ENCODE assay signal across 8 cellular contexts in genomic region chr3:190225186-190225692, GRCh38.
DNase-seq lines count a peak whose midpoint lies in the region; ATAC-seq, FAIRE-seq and TF ChIP-seq lines count a peak whose summit lies in the region.

No MANE protein-coding gene starts in this region.

- H3K4me1 ChIP-seq in KMS-11 (ENCODE audit: low read depth, poor library complexity, severe bottlenecking) (peaks cover 8% of the 10 kb centered on the region), lung (ENCODE audit: control insufficient read depth in 2 of 2, insufficient read depth in 2 of 2, low read length in 2 of 2) (no peaks in the 10 kb centered on the region)

- WGBS in lung, 2 donors: 3 to 7% methylated on average over 2 of the region's 2 CpGs

- no peaks in the 10 kb centered on the region for H3K79me2 ChIP-seq in KMS-11 (ENCODE audit: insufficient read depth, low read depth)

- no peak for FAIRE-seq in GM19239 (lab: Jason Lieb, UNC)

- no peaks in the 10 kb centered on the region for H3K27me3 ChIP-seq in KMS-11 (ENCODE audit: insufficient read depth, low read depth)
- no peaks in the 10 kb centered on the region for H3K27me3 ChIP-seq in lung (ENCODE audit: control insufficient read depth, insufficient read depth)

- H3K27ac ChIP-seq in KMS-11 (no peak overlapping the region), lung (ENCODE audit: low read depth in 1 of 2, low read length in 1 of 2) (no peak overlapping the region)

- H3K36me3 ChIP-seq in KMS-11 (ENCODE audit: insufficient read depth) (no peaks in the 10 kb centered on the region), lung (ENCODE audit: control insufficient read depth in 2 of 2, insufficient read depth in 2 of 2, low read length in 2 of 2) (no peaks in the 10 kb centered on the region)

- no peaks in the 10 kb centered on the region for H4K20me1 ChIP-seq in KMS-11 (ENCODE audit: insufficient read depth)

- TF ChIP-seq CTCF in KMS-11 (conservative IDR thresholded peaks at IDR 0.05; ENCODE audit: low read depth, low read length) (peak; percentile 63), astrocyte of the cerebellum (IDR thresholded peaks at IDR 0.05; ENCODE audit: low read depth, low read length, missing control alignments) (peak; percentile 47), lung (IDR thresholded peaks at IDR 0.05; ENCODE audit: control extremely low read depth, extremely low read depth) (peak; percentile 16)

- H3K4me3 ChIP-seq in KMS-11 (IDR thresholded peaks at IDR 0.05; ENCODE audit: insufficient read depth, low read depth, low read length) (no peak overlapping the region), astrocyte of the cerebellum (ENCODE audit: low read depth, low read length) (no peak overlapping the region), lung (no peak overlapping the region)

- no peak overlapping the region for H2AFZ ChIP-seq in KMS-11 (ENCODE audit: low read depth)

- no peak overlapping the region for H3K4me2 ChIP-seq in KMS-11

- H3K9ac ChIP-seq in KMS-11: no peak overlapping the region

- ATAC-seq in lung (ENCODE audit: insufficient read depth, low FRiP score): peak; percentile 47
- ATAC-seq in HG02973 (IDR thresholded peaks at IDR 0.05; ENCODE audit: unreplicated experiment): no peak
- ATAC-seq in HG03039 (IDR thresholded peaks at IDR 0.05; ENCODE audit: unreplicated experiment): no peak

- in situ Hi-C loops in astrocyte of the cerebellum (cut with HindIII; ENCODE audit: low sequenced_read_pairs): no loop called here

- peak; percentile 18 for DNase-seq in GDM1 (lab: John Stamatoyannopoulos, UW)
- no peak for DNase-seq in astrocyte of the cerebellum (ENCODE audit: low read depth)
- no peak for DNase-seq in lung (ENCODE audit: low spot score)
- no peak for DNase-seq in central memory CD4-positive, alpha-beta T cell
- DNase-seq in GM19239 (ENCODE audit: insufficient read length, low spot score): no peak

- no peaks in the 10 kb centered on the region for H3K9me3 ChIP-seq in lung (ENCODE audit: control insufficient read depth in 2 of 2, insufficient read depth in 1 of 2, low read length in 1 of 2)
